8 cellular contexts compared by ENCODE assay signal in genomic region chr3:170811928-170812591, GRCh38. TPM values are rescaled to one million over a fixed set of nuclear protein-coding genes. Genes with fewer than 3 reads are reported as not detected.
DNase-seq lines count a peak whose midpoint lies in the region; ATAC-seq and TF ChIP-seq lines count a peak whose summit lies in the region.

No MANE protein-coding gene starts in this region.

- intact Hi-C loops in activated T-helper 2 cell treated with anti-CD3 and anti-CD28 coated beads, Interferon-gamma antibody, Interleukin-2, Interleukin-4, amounts not matched to agents 10 μg/mL and 5 μg/mL and 100 μg/mL, durations not matched to agents 14 hours and 24 hours and 36 hours (cut with micrococcal nuclease): loop anchor here (1.0 to 5.0 kb wide), 3 partner anchors 398 to 625 kb away; no protein-coding TSS in a partner anchor

- H3K4me3 ChIP-seq in GM23248 (no peak overlapping the region), MM.1S (ENCODE audit: low read length) (no peak overlapping the region), tibial nerve (no peak overlapping the region)

- H3K36me3 ChIP-seq in GM23248 (ENCODE audit: low read depth): no peaks in the 10 kb centered on the region
- no peaks in the 10 kb centered on the region for H3K36me3 ChIP-seq in MM.1S (replicated peaks; ENCODE audit: insufficient read depth, low read length)
- no peaks in the 10 kb centered on the region for H3K36me3 ChIP-seq in tibial nerve

- no peaks in the 10 kb centered on the region for H4K20me1 ChIP-seq in GM23248 (ENCODE audit: insufficient read depth)
- H4K20me1 ChIP-seq in MM.1S (ENCODE audit: insufficient read depth, low read length): no peaks in the 10 kb centered on the region

- H3K9me3 Mint-ChIP-seq in activated T-helper 2 cell treated with anti-CD3 and anti-CD28 coated beads, Interferon-gamma antibody, Interleukin-2, Interleukin-4, amounts not matched to agents 10 μg/mL and 5 μg/mL and 100 μg/mL, durations not matched to agents 14 hours and 24 hours and 36 hours: no peaks in the 10 kb centered on the region
- no peaks in the 10 kb centered on the region for H3K9me3 Mint-ChIP-seq in osteocyte (ENCODE audit: unreplicated experiment)

- no peaks in the 10 kb centered on the region for H3K9me3 ChIP-seq in GM23248 (ENCODE audit: low read depth)
- H3K9me3 ChIP-seq in MM.1S (replicated peaks; ENCODE audit: insufficient read depth, low read length): no peaks in the 10 kb centered on the region
- no peaks in the 10 kb centered on the region for H3K9me3 ChIP-seq in tibial nerve

- H3K27me3 ChIP-seq in GM23248 (replicated peaks; ENCODE audit: insufficient read depth) (no peaks in the 10 kb centered on the region), MM.1S (replicated peaks; ENCODE audit: insufficient read depth, low read length) (no peaks in the 10 kb centered on the region), foreskin keratinocyte (no peaks in the 10 kb centered on the region), tibial nerve (no peaks in the 10 kb centered on the region)

- no peak overlapping the region for H3K4me3 Mint-ChIP-seq in activated T-helper 2 cell treated with anti-CD3 and anti-CD28 coated beads, Interferon-gamma antibody, Interleukin-2, Interleukin-4, amounts not matched to agents 10 μg/mL and 5 μg/mL and 100 μg/mL, durations not matched to agents 14 hours and 24 hours and 36 hours (ENCODE audit: low read depth)
- no peak overlapping the region for H3K4me3 Mint-ChIP-seq in osteocyte (ENCODE audit: unreplicated experiment)

- peak in 1 of 2 donors; percentile 48 for TF ChIP-seq EP300 in tibial nerve (IDR thresholded peaks at IDR 0.05)

- DNase-seq in DMS114 treated with DMSO at 0.1 percent for 48 hours (lab: John Stamatoyannopoulos, UW; ENCODE audit: unreplicated experiment) (peak; percentile 79), GM23248 (peak; percentile 78), MM.1S (peak; percentile 86), SHP77 (lab: John Stamatoyannopoulos, UW) (peak; percentile 60 to 63), foreskin keratinocyte (peak; percentile 57 to 76), osteocyte (ENCODE audit: extremely low spot score, unreplicated experiment) (peak; percentile 88), tibial nerve (ENCODE audit: low spot score in 2 of 2) (peak; percentile 57 to 89)
- peak; percentile 56 for DNase-seq in activated T-helper 2 cell treated with anti-CD3 and anti-CD28 coated beads, Interferon-gamma antibody, Interleukin-2, Interleukin-4, amounts not matched to agents 10 μg/mL and 5 μg/mL and 100 μg/mL, durations not matched to agents 14 hours and 24 hours and 36 hours (ENCODE audit: low spot score)

- H3K27ac ChIP-seq in GM23248: no peak overlapping the region
- H3K27ac ChIP-seq in MM.1S (ENCODE audit: low read length): no peak overlapping the region
- H3K27ac ChIP-seq in foreskin keratinocyte: no peak overlapping the region
- peak overlapping the region in 1 of 4 donors; percentile 55 for H3K27ac ChIP-seq in tibial nerve

- peaks cover 40% of the 10 kb centered on the region for H3F3A ChIP-seq in GM23248 (ENCODE audit: insufficient read depth)
- no peaks in the 10 kb centered on the region for H3F3A ChIP-seq in MM.1S (ENCODE audit: insufficient read depth, low read length)

- no peaks in the 10 kb centered on the region for H3K36me3 Mint-ChIP-seq in activated T-helper 2 cell treated with anti-CD3 and anti-CD28 coated beads, Interferon-gamma antibody, Interleukin-2, Interleukin-4, amounts not matched to agents 10 μg/mL and 5 μg/mL and 100 μg/mL, durations not matched to agents 14 hours and 24 hours and 36 hours (ENCODE audit: low read depth)
- no peaks in the 10 kb centered on the region for H3K36me3 Mint-ChIP-seq in osteocyte (ENCODE audit: unreplicated experiment)

- in situ Hi-C loops in GM23248 (cut with MboI): loop anchor here (10.0 kb wide), 2 partner anchors 397 to 507 kb away; partner anchors contain the start of gene CLDN11

- no peak overlapping the region for H3K9ac ChIP-seq in GM23248
- H3K9ac ChIP-seq in MM.1S (ENCODE audit: low read length): no peak overlapping the region

- TF ChIP-seq CTCF in MM.1S (IDR thresholded peaks at IDR 0.05; ENCODE audit: low read length): peak; percentile 99
- TF ChIP-seq CTCF in foreskin keratinocyte (conservative IDR thresholded peaks at IDR 0.05): peak; percentile 97
- no peak for TF ChIP-seq CTCF in osteocyte (IDR thresholded peaks at IDR 0.05)
- TF ChIP-seq CTCF in tibial nerve (IDR thresholded peaks at IDR 0.05): peak; percentile 79 to 93 (median 90)

- H3K4me1 ChIP-seq in GM23248 (ENCODE audit: insufficient read depth) (peaks cover 39% of the 10 kb centered on the region), MM.1S (ENCODE audit: low read length) (peaks cover 14% of the 10 kb centered on the region; the same call in 1 of the 2 replicates), foreskin keratinocyte (peaks cover 36% of the 10 kb centered on the region), tibial nerve (peaks cover 0 to 28% (median 0%) of the 10 kb centered on the region in 4 donors)

- no peak for TF ChIP-seq POLR2A in tibial nerve (IDR thresholded peaks at IDR 0.05)

- H3K4me2 ChIP-seq in GM23248 (ENCODE audit: unreplicated experiment) (peak overlapping the region; percentile 6), MM.1S (ENCODE audit: low read depth, low read length) (no peak overlapping the region)

- H2AFZ ChIP-seq in GM23248: no peak overlapping the region
- no peak overlapping the region for H2AFZ ChIP-seq in MM.1S (ENCODE audit: low read length)

- ATAC-seq in foreskin keratinocyte: peak; percentile 63

- H3K27ac Mint-ChIP-seq in activated T-helper 2 cell treated with anti-CD3 and anti-CD28 coated beads, Interferon-gamma antibody, Interleukin-2, Interleukin-4, amounts not matched to agents 10 μg/mL and 5 μg/mL and 100 μg/mL, durations not matched to agents 14 hours and 24 hours and 36 hours: no peak overlapping the region
- peak overlapping the region; percentile 6 for H3K27ac Mint-ChIP-seq in osteocyte (ENCODE audit: unreplicated experiment)

- H3K4me1 Mint-ChIP-seq in activated T-helper 2 cell treated with anti-CD3 and anti-CD28 coated beads, Interferon-gamma antibody, Interleukin-2, Interleukin-4, amounts not matched to agents 10 μg/mL and 5 μg/mL and 100 μg/mL, durations not matched to agents 14 hours and 24 hours and 36 hours (ENCODE audit: low read depth): peaks cover 10% of the 10 kb centered on the region
- H3K4me1 Mint-ChIP-seq in osteocyte (ENCODE audit: unreplicated experiment): peaks cover 63% of the 10 kb centered on the region

- H3K27me3 Mint-ChIP-seq in activated T-helper 2 cell treated with anti-CD3 and anti-CD28 coated beads, Interferon-gamma antibody, Interleukin-2, Interleukin-4, amounts not matched to agents 10 μg/mL and 5 μg/mL and 100 μg/mL, durations not matched to agents 14 hours and 24 hours and 36 hours (ENCODE audit: low read depth): peaks cover 6% of the 10 kb centered on the region
- peaks cover 2% of the 10 kb centered on the region for H3K27me3 Mint-ChIP-seq in osteocyte (ENCODE audit: unreplicated experiment)

- WGBS in GM23248 (ENCODE audit: low coverage in 1 of 2, low lambda C conversion rate in 2 of 2, missing lambda C conversion rate in 2 of 2), 2 experiments: 49 to 51% methylated on average over 8 of the region's 8 CpGs
- 56 to 65% methylated on average over 8 of the region's 8 CpGs for WGBS in tibial nerve, 2 donors

- no peaks in the 10 kb centered on the region for H3K79me2 ChIP-seq in GM23248 (ENCODE audit: insufficient read depth)
- no peaks in the 10 kb centered on the region for H3K79me2 ChIP-seq in MM.1S (ENCODE audit: low read length)

- H3K9me2 ChIP-seq in GM23248 (ENCODE audit: insufficient read depth) (no peaks in the 10 kb centered on the region), MM.1S (replicated peaks; ENCODE audit: insufficient read depth, low read length) (no peaks in the 10 kb centered on the region)

RNA-seq across cellular contexts. Expression of gene RPL22L1, which starts 57.9 kb away (rescaled TPM):
- 110 and 129 TPM in 2 replicates for total RNA-seq in GM23248 (2014; rRNA removed; shearing (Covaris generic))
- polyA plus RNA-seq in GM23248 (2016; fragmentation: Nextera tagmentation; extraction: Ambion mirVana): 82.2 and 83.0 TPM in 2 replicates
- total RNA-seq in activated T-helper 2 cell treated with anti-CD3 and anti-CD28 coated beads, Interferon-gamma antibody, Interleukin-2, Interleukin-4, amounts not matched to agents 10 μg/mL and 5 μg/mL and 100 μg/mL, durations not matched to agents 14 hours and 24 hours and 36 hours: 165 and 173 TPM in 2 replicates
- 290 and 331 TPM in 2 replicates for total RNA-seq in foreskin keratinocyte
- 508 and 570 TPM in 2 replicates for polyA plus RNA-seq in foreskin keratinocyte
- total RNA-seq in osteocyte: 39.4 and 43.7 TPM in 2 replicates
- total RNA-seq in tibial nerve: 10 to 100 TPM; 59.0 to 96.6 (median 88.2) TPM
